ENCODE assay signal across 8 cellular contexts in genomic region chr4:128386761-128387599, GRCh38.
DNase-seq lines count a peak whose midpoint lies in the region; ATAC-seq and TF ChIP-seq lines count a peak whose summit lies in the region.

No MANE protein-coding gene starts in this region.

- H2BK15ac ChIP-seq in neuronal stem cell (ENCODE audit: low read length) = no peak overlapping the region

- POLR2A ChIA-PET in RWPE1 (lab: Yijun Ruan, JAX; ENCODE audit: low non-redundant PET) = no interaction called here

- H4K91ac ChIP-seq in neuronal stem cell (ENCODE audit: low read depth, low read length, poor library complexity) = no peak overlapping the region

- no peaks in the 10 kb centered on the region for H3K27me3 ChIP-seq in neuronal stem cell (ENCODE audit: control insufficient read depth in 3 of 3, insufficient read depth in 3 of 3, low read depth in 1 of 3, low read length in 3 of 3)

- no peaks in the 10 kb centered on the region for H3K4me1 ChIP-seq in neuronal stem cell (ENCODE audit: control insufficient read depth in 2 of 2, insufficient read depth in 1 of 2, low read depth in 1 of 2, low read length in 2 of 2)

- H2BK5ac ChIP-seq in neuronal stem cell (ENCODE audit: low read length) = no peak overlapping the region

- H2BK12ac ChIP-seq in neuronal stem cell (ENCODE audit: low read length) = no peak overlapping the region

- H2AK5ac ChIP-seq in neuronal stem cell (ENCODE audit: low read depth, low read length) = no peak overlapping the region

- no CpG with 5 or more reads among the region's 15 CpGs for WGBS in neuronal stem cell (ENCODE audit: extremely low coverage in 2 of 2, insufficient read length in 2 of 2, insufficient replicate concordance in 1 of 2), 2 donors

- TF ChIP-seq CTCF in RWPE1 (conservative IDR thresholded peaks at IDR 0.05; ENCODE audit: low read depth) = no peak

- no peak for ATAC-seq in activated CD4-positive, CD25-positive, alpha-beta regulatory T cell treated with anti-CD3 and anti-CD28 coated beads, Interleukin-2, amount 50 U/mL, for 24 hours

- no peak overlapping the region for H3K18ac ChIP-seq in neuronal stem cell (ENCODE audit: low read length)

- peak overlapping the region; percentile 68 for H2AFZ ChIP-seq in neuronal stem cell (ENCODE audit: low read length)

- DNase-seq in NCI-H146 (lab: John Stamatoyannopoulos, UW) = peak; percentile 35
- DNase-seq in NCI-H146 treated with DMSO at 0.1 percent for 48 hours (lab: John Stamatoyannopoulos, UW; ENCODE audit: unreplicated experiment) = no peak
- peak; percentile 70 for DNase-seq in RWPE1 (ENCODE audit: low spot score)
- DNase-seq in fibroblast of peridontal ligament (ENCODE audit: extremely low read depth) = peak; percentile 98
- DNase-seq in neuronal stem cell (ENCODE audit: low spot score) = no peak
- no peak for DNase-seq in stimulated activated CD4-positive, alpha-beta T cell treated with anti-CD3 and anti-CD28 coated beads, Interleukin-4, amount 100 ng/mL, for 24 hours
- DNase-seq in ecto neural progenitor cell (ENCODE audit: low spot score) = no peak

- H3K9me3 ChIP-seq in neuronal stem cell (replicated peaks in 1 of 2; ENCODE audit: control insufficient read depth in 2 of 2, insufficient read depth in 1 of 2, low read depth in 1 of 2, low read length in 2 of 2) = no peaks in the 10 kb centered on the region

- no peak overlapping the region for H4K8ac ChIP-seq in neuronal stem cell (ENCODE audit: low read depth, low read length)

- H3K9ac ChIP-seq in neuronal stem cell (ENCODE audit: low read depth, low read length, poor library complexity) = peak overlapping the region; percentile 24

- H2BK120ac ChIP-seq in neuronal stem cell (ENCODE audit: low read depth, low read length) = no peak overlapping the region

- H3K27ac ChIP-seq in RWPE1 = peak overlapping the region; percentile 95
- no peak overlapping the region for H3K27ac ChIP-seq in neuronal stem cell (replicated peaks; ENCODE audit: low read length)

- H3K4ac ChIP-seq in neuronal stem cell (ENCODE audit: low read length) = no peak overlapping the region

- no peak overlapping the region for H3K4me3 ChIP-seq in neuronal stem cell (ENCODE audit: low read length in 2 of 2)

- H3K14ac ChIP-seq in neuronal stem cell (ENCODE audit: low read length) = no peak overlapping the region

- CTCF ChIA-PET in RWPE1 (lab: Yijun Ruan, JAX) = interaction anchor here (0.7 to 0.9 kb wide), 2 partner anchors 84 to 284 kb away, joined by 3 read pairs; no protein-coding TSS in a partner anchor

- H3K79me1 ChIP-seq in neuronal stem cell (ENCODE audit: low read depth, low read length) = no peaks in the 10 kb centered on the region

- H3K4me2 ChIP-seq in neuronal stem cell (ENCODE audit: insufficient read depth, low read length, poor library complexity, severe bottlenecking) = no peak overlapping the region

- no peaks in the 10 kb centered on the region for H3K36me3 ChIP-seq in neuronal stem cell (replicated peaks in 1 of 2; ENCODE audit: control insufficient read depth in 2 of 2, insufficient read depth in 2 of 2, low read length in 2 of 2)

- no peak overlapping the region for H3K23ac ChIP-seq in neuronal stem cell (ENCODE audit: low read depth, low read length, poor library complexity)

Comparison
In these comparisons a context has a peak if more than half of its experiments do, and no peak if none do; other contexts are left out.
1. DNase-seq: peak in NCI-H146 (single experiment), RWPE1 (single experiment) and fibroblast of peridontal ligament (single experiment); none in NCI-H146 treated with DMSO at 0.1 percent for 48 hours (single experiment), neuronal stem cell (single experiment), stimulated activated CD4-positive, alpha-beta T cell treated with anti-CD3 and anti-CD28 coated beads, Interleukin-4, amount 100 ng/mL, for 24 hours (single experiment) and ecto neural progenitor cell (single experiment).